Comparison of ENCODE assay signal across 1 cellular context in the genomic region with DNA sequence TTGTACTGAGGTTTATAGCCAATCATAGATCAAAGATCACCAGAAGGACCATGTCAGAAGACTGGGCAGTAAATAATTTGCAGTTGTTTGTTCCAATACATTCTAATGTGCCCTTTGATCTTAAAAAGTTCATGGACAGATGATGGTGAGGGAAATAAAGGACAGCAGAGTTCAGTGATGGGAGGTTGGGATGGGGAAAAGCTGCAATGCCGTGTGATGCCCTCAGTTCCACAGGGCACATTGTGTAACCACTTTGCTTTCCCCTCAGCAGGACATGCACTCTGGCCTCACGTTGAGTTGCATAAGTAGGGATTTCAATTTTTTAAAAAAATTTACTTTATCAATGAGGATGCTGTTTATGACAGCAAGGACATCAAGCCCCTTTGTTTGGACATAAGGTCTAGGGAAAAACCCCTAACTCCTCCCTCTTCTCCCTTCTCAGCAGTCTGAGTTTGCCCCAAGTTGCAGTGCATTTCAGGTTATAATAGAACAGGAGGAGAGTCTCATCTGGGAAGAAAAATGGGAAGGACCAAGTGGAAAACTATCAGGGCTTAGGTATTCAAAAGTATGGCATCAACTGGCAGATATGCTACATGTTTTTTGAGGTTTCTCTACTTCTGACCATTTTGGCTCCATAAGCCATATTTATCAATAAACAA.
A peak's percentile ranks its signal among the peaks of the same experiment; 100 is the strongest.
TF ChIP-seq lines count a peak whose summit lies in the region.

No MANE protein-coding gene starts in this region.

TF ChIP-seq in HepG2, 621 proteins besides CTCF, POLR2A, EP300 and RAD21 (continued from another document and continues in another):
- TF ChIP-seq, protein P1, sequence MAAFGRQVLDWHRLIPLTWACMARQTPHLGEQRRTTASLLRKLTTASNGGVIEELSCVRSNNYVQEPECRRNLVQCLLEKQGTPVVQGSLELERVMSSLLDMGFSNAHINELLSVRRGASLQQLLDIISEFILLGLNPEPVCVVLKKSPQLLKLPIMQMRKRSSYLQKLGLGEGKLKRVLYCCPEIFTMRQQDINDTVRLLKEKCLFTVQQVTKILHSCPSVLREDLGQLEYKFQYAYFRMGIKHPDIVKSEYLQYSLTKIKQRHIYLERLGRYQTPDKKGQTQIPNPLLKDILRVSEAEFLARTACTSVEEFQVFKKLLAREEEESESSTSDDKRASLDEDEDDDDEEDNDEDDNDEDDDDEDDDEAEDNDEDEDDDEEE (CRISPR knock-in tag; IDR thresholded peaks at IDR 0.05): no peak
- TF ChIP-seq AHR (CRISPR knock-in tag; IDR thresholded peaks at IDR 0.05) (no peak), ZNF761 (CRISPR knock-in tag; conservative IDR thresholded peaks at IDR 0.05) (no peak), ZNF446 (CRISPR knock-in tag; IDR thresholded peaks at IDR 0.05) (no peak), ZNF264 (CRISPR knock-in tag; IDR thresholded peaks at IDR 0.05) (no peak), SRSF1 (optimal IDR thresholded peaks at IDR 0.05; ENCODE audit: low read depth, low read length) (no peak), JUND (CRISPR knock-in tag; IDR thresholded peaks at IDR 0.05) (no peak), IRF1 (CRISPR knock-in tag; IDR thresholded peaks at IDR 0.05; ENCODE audit: low read depth) (no peak), MEF2D (CRISPR knock-in tag; IDR thresholded peaks at IDR 0.05) (no peak), ZFX (CRISPR knock-in tag; IDR thresholded peaks at IDR 0.05; ENCODE audit: low read depth) (no peak), ZNF672 (CRISPR knock-in tag; IDR thresholded peaks at IDR 0.05) (no peak), TERF1 (CRISPR knock-in tag; IDR thresholded peaks at IDR 0.05) (no peak), ZNF766 (CRISPR knock-in tag; IDR thresholded peaks at IDR 0.05; ENCODE audit: borderline replicate concordance) (no peak), CEBPG (CRISPR knock-in tag; IDR thresholded peaks at IDR 0.05) (peak; percentile 71), HNF4A (CRISPR knock-in tag; IDR thresholded peaks at IDR 0.05) (peak; percentile 92), ZNF276 (CRISPR knock-in tag; IDR thresholded peaks at IDR 0.05; ENCODE audit: low read depth) (no peak), ZNF75D (CRISPR knock-in tag; IDR thresholded peaks at IDR 0.05; ENCODE audit: borderline replicate concordance) (no peak), NONO (IDR thresholded peaks at IDR 0.05) (no peak), NONO (CRISPR knock-in tag; conservative IDR thresholded peaks at IDR 0.05) (no peak), ZNF335 (CRISPR knock-in tag; IDR thresholded peaks at IDR 0.05) (no peak), HNF4G (IDR thresholded peaks at IDR 0.05; ENCODE audit: borderline replicate concordance, low read depth, low read length) (peak; percentile 85), HNF4G (CRISPR knock-in tag; IDR thresholded peaks at IDR 0.05; ENCODE audit: borderline replicate concordance, low read depth) (no peak), PHF20 (CRISPR knock-in tag; IDR thresholded peaks at IDR 0.05) (no peak), HNRNPL (IDR thresholded peaks at IDR 0.05; ENCODE audit: low read depth, low read length) (no peak), ZNF138 (CRISPR knock-in tag; IDR thresholded peaks at IDR 0.05; ENCODE audit: low read depth) (no peak)
- TF ChIP-seq, protein P2, sequence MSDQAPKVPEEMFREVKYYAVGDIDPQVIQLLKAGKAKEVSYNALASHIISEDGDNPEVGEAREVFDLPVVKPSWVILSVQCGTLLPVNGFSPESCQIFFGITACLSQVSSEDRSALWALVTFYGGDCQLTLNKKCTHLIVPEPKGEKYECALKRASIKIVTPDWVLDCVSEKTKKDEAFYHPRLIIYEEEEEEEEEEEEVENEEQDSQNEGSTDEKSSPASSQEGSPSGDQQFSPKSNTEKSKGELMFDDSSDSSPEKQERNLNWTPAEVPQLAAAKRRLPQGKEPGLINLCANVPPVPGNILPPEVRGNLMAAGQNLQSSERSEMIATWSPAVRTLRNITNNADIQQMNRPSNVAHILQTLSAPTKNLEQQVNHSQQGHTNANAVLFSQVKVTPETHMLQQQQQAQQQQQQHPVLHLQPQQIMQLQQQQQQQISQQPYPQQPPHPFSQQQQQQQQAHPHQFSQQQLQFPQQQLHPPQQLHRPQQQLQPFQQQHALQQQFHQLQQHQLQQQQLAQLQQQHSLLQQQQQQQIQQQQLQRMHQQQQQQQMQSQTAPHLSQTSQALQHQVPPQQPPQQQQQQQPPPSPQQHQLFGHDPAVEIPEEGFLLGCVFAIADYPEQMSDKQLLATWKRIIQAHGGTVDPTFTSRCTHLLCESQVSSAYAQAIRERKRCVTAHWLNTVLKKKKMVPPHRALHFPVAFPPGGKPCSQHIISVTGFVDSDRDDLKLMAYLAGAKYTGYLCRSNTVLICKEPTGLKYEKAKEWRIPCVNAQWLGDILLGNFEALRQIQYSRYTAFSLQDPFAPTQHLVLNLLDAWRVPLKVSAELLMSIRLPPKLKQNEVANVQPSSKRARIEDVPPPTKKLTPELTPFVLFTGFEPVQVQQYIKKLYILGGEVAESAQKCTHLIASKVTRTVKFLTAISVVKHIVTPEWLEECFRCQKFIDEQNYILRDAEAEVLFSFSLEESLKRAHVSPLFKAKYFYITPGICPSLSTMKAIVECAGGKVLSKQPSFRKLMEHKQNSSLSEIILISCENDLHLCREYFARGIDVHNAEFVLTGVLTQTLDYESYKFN (CRISPR knock-in tag; conservative IDR thresholded peaks at IDR 0.05): peak; percentile 52
- TF ChIP-seq, protein P3, sequence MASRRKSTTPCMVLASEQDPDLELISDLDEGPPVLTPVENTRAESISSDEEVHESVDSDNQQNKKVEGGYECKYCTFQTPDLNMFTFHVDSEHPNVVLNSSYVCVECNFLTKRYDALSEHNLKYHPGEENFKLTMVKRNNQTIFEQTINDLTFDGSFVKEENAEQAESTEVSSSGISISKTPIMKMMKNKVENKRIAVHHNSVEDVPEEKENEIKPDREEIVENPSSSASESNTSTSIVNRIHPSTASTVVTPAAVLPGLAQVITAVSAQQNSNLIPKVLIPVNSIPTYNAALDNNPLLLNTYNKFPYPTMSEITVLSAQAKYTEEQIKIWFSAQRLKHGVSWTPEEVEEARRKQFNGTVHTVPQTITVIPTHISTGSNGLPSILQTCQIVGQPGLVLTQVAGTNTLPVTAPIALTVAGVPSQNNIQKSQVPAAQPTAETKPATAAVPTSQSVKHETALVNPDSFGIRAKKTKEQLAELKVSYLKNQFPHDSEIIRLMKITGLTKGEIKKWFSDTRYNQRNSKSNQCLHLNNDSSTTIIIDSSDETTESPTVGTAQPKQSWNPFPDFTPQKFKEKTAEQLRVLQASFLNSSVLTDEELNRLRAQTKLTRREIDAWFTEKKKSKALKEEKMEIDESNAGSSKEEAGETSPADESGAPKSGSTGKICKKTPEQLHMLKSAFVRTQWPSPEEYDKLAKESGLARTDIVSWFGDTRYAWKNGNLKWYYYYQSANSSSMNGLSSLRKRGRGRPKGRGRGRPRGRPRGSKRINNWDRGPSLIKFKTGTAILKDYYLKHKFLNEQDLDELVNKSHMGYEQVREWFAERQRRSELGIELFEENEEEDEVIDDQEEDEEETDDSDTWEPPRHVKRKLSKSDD (CRISPR knock-in tag; IDR thresholded peaks at IDR 0.05; ENCODE audit: low read depth): 0 out of 2 replicates have a peak, but pooled peaks have one; percentile 30
- TF ChIP-seq, protein P4, sequence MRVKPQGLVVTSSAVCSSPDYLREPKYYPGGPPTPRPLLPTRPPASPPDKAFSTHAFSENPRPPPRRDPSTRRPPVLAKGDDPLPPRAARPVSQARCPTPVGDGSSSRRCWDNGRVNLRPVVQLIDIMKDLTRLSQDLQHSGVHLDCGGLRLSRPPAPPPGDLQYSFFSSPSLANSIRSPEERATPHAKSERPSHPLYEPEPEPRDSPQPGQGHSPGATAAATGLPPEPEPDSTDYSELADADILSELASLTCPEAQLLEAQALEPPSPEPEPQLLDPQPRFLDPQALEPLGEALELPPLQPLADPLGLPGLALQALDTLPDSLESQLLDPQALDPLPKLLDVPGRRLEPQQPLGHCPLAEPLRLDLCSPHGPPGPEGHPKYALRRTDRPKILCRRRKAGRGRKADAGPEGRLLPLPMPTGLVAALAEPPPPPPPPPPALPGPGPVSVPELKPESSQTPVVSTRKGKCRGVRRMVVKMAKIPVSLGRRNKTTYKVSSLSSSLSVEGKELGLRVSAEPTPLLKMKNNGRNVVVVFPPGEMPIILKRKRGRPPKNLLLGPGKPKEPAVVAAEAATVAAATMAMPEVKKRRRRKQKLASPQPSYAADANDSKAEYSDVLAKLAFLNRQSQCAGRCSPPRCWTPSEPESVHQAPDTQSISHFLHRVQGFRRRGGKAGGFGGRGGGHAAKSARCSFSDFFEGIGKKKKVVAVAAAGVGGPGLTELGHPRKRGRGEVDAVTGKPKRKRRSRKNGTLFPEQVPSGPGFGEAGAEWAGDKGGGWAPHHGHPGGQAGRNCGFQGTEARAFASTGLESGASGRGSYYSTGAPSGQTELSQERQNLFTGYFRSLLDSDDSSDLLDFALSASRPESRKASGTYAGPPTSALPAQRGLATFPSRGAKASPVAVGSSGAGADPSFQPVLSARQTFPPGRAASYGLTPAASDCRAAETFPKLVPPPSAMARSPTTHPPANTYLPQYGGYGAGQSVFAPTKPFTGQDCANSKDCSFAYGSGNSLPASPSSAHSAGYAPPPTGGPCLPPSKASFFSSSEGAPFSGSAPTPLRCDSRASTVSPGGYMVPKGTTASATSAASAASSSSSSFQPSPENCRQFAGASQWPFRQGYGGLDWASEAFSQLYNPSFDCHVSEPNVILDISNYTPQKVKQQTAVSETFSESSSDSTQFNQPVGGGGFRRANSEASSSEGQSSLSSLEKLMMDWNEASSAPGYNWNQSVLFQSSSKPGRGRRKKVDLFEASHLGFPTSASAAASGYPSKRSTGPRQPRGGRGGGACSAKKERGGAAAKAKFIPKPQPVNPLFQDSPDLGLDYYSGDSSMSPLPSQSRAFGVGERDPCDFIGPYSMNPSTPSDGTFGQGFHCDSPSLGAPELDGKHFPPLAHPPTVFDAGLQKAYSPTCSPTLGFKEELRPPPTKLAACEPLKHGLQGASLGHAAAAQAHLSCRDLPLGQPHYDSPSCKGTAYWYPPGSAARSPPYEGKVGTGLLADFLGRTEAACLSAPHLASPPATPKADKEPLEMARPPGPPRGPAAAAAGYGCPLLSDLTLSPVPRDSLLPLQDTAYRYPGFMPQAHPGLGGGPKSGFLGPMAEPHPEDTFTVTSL (CRISPR knock-in tag; IDR thresholded peaks at IDR 0.05; ENCODE audit: borderline replicate concordance): peak; percentile 31; the same call in 1 of the 2 replicates
- TF ChIP-seq, protein P5, sequence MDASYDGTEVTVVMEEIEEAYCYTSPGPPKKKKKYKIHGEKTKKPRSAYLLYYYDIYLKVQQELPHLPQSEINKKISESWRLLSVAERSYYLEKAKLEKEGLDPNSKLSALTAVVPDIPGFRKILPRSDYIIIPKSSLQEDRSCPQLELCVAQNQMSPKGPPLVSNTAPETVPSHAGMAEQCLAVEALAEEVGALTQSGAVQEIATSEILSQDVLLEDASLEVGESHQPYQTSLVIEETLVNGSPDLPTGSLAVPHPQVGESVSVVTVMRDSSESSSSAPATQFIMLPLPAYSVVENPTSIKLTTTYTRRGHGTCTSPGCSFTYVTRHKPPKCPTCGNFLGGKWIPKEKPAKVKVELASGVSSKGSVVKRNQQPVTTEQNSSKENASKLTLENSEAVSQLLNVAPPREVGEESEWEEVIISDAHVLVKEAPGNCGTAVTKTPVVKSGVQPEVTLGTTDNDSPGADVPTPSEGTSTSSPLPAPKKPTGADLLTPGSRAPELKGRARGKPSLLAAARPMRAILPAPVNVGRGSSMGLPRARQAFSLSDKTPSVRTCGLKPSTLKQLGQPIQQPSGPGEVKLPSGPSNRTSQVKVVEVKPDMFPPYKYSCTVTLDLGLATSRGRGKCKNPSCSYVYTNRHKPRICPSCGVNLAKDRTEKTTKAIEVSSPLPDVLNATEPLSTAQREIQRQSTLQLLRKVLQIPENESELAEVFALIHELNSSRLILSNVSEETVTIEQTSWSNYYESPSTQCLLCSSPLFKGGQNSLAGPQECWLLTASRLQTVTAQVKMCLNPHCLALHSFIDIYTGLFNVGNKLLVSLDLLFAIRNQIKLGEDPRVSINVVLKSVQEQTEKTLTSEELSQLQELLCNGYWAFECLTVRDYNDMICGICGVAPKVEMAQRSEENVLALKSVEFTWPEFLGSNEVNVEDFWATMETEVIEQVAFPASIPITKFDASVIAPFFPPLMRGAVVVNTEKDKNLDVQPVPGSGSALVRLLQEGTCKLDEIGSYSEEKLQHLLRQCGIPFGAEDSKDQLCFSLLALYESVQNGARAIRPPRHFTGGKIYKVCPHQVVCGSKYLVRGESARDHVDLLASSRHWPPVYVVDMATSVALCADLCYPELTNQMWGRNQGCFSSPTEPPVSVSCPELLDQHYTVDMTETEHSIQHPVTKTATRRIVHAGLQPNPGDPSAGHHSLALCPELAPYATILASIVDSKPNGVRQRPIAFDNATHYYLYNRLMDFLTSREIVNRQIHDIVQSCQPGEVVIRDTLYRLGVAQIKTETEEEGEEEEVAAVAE (CRISPR knock-in tag; IDR thresholded peaks at IDR 0.05; ENCODE audit: borderline replicate concordance): no peak
- TF ChIP-seq, protein P6, sequence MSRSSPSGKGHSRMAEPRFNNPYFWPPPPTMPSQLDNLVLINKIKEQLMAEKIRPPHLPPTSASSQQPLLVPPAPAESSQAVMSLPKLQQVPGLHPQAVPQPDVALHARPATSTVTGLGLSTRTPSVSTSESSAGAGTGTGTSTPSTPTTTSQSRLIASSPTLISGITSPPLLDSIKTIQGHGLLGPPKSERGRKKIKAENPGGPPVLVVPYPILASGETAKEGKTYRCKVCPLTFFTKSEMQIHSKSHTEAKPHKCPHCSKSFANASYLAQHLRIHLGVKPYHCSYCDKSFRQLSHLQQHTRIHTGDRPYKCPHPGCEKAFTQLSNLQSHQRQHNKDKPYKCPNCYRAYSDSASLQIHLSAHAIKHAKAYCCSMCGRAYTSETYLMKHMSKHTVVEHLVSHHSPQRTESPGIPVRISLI (CRISPR knock-in tag; IDR thresholded peaks at IDR 0.05; ENCODE audit: borderline replicate concordance): no peak
